8 cellular contexts compared by ENCODE assay signal in genomic region chr5:130836729-130837660, GRCh38.
DNase-seq lines count a peak whose midpoint lies in the region; ATAC-seq, FAIRE-seq and TF ChIP-seq lines count a peak whose summit lies in the region.

No MANE protein-coding gene starts in this region.

- peak overlapping the region; percentile 69 for H3K4me3 Mint-ChIP-seq in osteocyte (ENCODE audit: unreplicated experiment)

- TF ChIP-seq CTCF in bronchial epithelial cell (IDR thresholded peaks at IDR 0.05; ENCODE audit: insufficient read depth, low read length, severe bottlenecking) (no peak), osteocyte (IDR thresholded peaks at IDR 0.05) (no peak)

- H3K36me3 ChIP-seq in MG63 = no peaks in the 10 kb centered on the region
- H3K36me3 ChIP-seq in bronchial epithelial cell (ENCODE audit: control insufficient read depth, insufficient read depth, low read length) = no peaks in the 10 kb centered on the region

- H3K27me3 ChIP-seq in MG63 = no peaks in the 10 kb centered on the region; the same call in 1 of the 2 replicates
- H3K27me3 ChIP-seq in bronchial epithelial cell (ENCODE audit: control insufficient read depth, insufficient read depth, low read length) = no peaks in the 10 kb centered on the region

- no peaks in the 10 kb centered on the region for H3K9me3 ChIP-seq in MG63

- peak overlapping the region; percentile 78 for H3K27ac Mint-ChIP-seq in osteocyte (ENCODE audit: unreplicated experiment)

- ATAC-seq in GM18498 (IDR thresholded peaks at IDR 0.05; ENCODE audit: unreplicated experiment) (peak; percentile 83), GM21576 (IDR thresholded peaks at IDR 0.05; ENCODE audit: unreplicated experiment) (peak; percentile 74)

- no peak for FAIRE-seq in bronchial epithelial cell (lab: Jason Lieb, UNC)

- peaks cover 3% of the 10 kb centered on the region for H3K36me3 Mint-ChIP-seq in osteocyte (ENCODE audit: unreplicated experiment)

- H3K9me3 Mint-ChIP-seq in osteocyte (ENCODE audit: unreplicated experiment) = peaks cover 17% of the 10 kb centered on the region

- no peaks in the 10 kb centered on the region for H3K27me3 Mint-ChIP-seq in osteocyte (ENCODE audit: unreplicated experiment)

- H3K4me3 ChIP-seq in MG63 = peak overlapping the region; percentile 35
- no peak overlapping the region for H3K4me3 ChIP-seq in bronchial epithelial cell (ENCODE audit: low read depth, low read length)

- peaks cover 19% of the 10 kb centered on the region for H3K4me1 Mint-ChIP-seq in osteocyte (ENCODE audit: unreplicated experiment)

- DNase-seq in MG63 (no peak), bronchial epithelial cell (ENCODE audit: low read depth) (peak; percentile 74), osteocyte (ENCODE audit: extremely low spot score, unreplicated experiment) (no peak), epidermal melanocyte (ENCODE audit: insufficient read length, low spot score) (no peak), NCI-H2081 treated with DMSO at 0.1 percent for 48 hours (lab: John Stamatoyannopoulos, UW) (no peak), mucosa of gallbladder (ENCODE audit: low spot score) (no peak)
